In genomic region chr9:22244141-22245011, GRCh38 we compare ENCODE assay signal across 8 cellular contexts.
DNase-seq lines count a peak whose midpoint lies in the region; ATAC-seq and TF ChIP-seq lines count a peak whose summit lies in the region.

No MANE protein-coding gene starts in this region.

- no peaks in the 10 kb centered on the region for H3K4me1 Mint-ChIP-seq in GM23338
- H3K4me1 Mint-ChIP-seq in activated B cell treated with CpG ODN at 0.5 μM for 24 hours, result peaks cover 39% of the 10 kb centered on the region

- no peak overlapping the region for H3K4me3 ChIP-seq in GM23338
- no peak overlapping the region for H3K4me3 ChIP-seq in lower leg skin (ENCODE audit: low read depth, poor library complexity, severe bottlenecking)

- CTCF ChIA-PET in activated B cell treated with CpG ODN at 0.5 μM for 24 hours (lab: Charles Lee), result interaction anchor here (0.6 to 7.6 kb wide), 23 partner anchors 9 to 477 kb away, joined by 3 to 130 read pairs (median 4); partner anchors contain the start of gene CDKN2B

- H3K4me3 Mint-ChIP-seq in GM23338 (no peak overlapping the region), activated B cell treated with CpG ODN at 0.5 μM for 24 hours (no peak overlapping the region)

- no peak overlapping the region for H3K27ac ChIP-seq in GM23338 (ENCODE audit: low read depth)

- H3K27me3 ChIP-seq in GM23338 (ENCODE audit: insufficient read depth), result no peaks in the 10 kb centered on the region

- H3K27me3 Mint-ChIP-seq in GM23338 (ENCODE audit: insufficient read depth, low read depth, poor library complexity), result no peaks in the 10 kb centered on the region
- H3K27me3 Mint-ChIP-seq in activated B cell treated with CpG ODN at 0.5 μM for 24 hours, result peaks cover 15% of the 10 kb centered on the region

- no peak overlapping the region for H2AFZ ChIP-seq in GM23338

- peak; percentile 84 for ATAC-seq in GM23338
- ATAC-seq in activated B cell treated with CpG ODN at 0.5 μM for 24 hours (ENCODE audit: low read depth), result peak; percentile 54

- H3K36me3 Mint-ChIP-seq in GM23338 (ENCODE audit: low read depth) (no peaks in the 10 kb centered on the region), activated B cell treated with CpG ODN at 0.5 μM for 24 hours (ENCODE audit: low read depth) (no peaks in the 10 kb centered on the region)

- no peaks in the 10 kb centered on the region for H3K4me1 ChIP-seq in GM23338 (ENCODE audit: insufficient read depth)

- H3K27ac Mint-ChIP-seq in GM23338 (no peak overlapping the region), activated B cell treated with CpG ODN at 0.5 μM for 24 hours (no peak overlapping the region)

- no peaks in the 10 kb centered on the region for H3K79me2 ChIP-seq in GM23338 (replicated peaks; ENCODE audit: insufficient read depth)

- POLR2A ChIA-PET in activated B cell treated with CpG ODN at 0.5 μM for 24 hours (lab: Charles Lee), result no interaction called here

- no peaks in the 10 kb centered on the region for H3F3A ChIP-seq in GM23338 (replicated peaks; ENCODE audit: low read depth)

- intact Hi-C loops in activated B cell treated with CpG ODN at 0.5 μM for 24 hours (cut with micrococcal nuclease) (loop anchor here (1.0 to 10.0 kb wide), 7 partner anchors 192 to 1620 kb away; partner anchors contain the start of gene MLLT3), lower leg skin (cut with DNase I; ENCODE audit: low total_unique reads) (no loop called here)

- TF ChIP-seq POLR2A in lower leg skin (IDR thresholded peaks at IDR 0.05), result no peak

- H4K20me1 ChIP-seq in GM23338 (replicated peaks; ENCODE audit: insufficient read depth), result no peaks in the 10 kb centered on the region

- no peak overlapping the region for H3K4me2 ChIP-seq in GM23338

- no peaks in the 10 kb centered on the region for H3K9me2 ChIP-seq in GM23338 (ENCODE audit: insufficient read depth)

- DNase-seq in NCI-H510A treated with DMSO at 0.1 percent for 48 hours (lab: John Stamatoyannopoulos, UW), result peak; percentile 6
- DNase-seq in NCI-H510A (lab: John Stamatoyannopoulos, UW), result no peak
- peak; percentile 69 for DNase-seq in GM23338 (ENCODE audit: low spot score)
- DNase-seq in NCI-H2029 (lab: John Stamatoyannopoulos, UW), result peak; percentile 19
- no peak for DNase-seq in activated B cell treated with CpG ODN at 0.5 μM for 24 hours
- DNase-seq in globus pallidus (ENCODE audit: low spot score), result peak; percentile 28
- DNase-seq in stimulated activated CD4-positive, alpha-beta T cell treated with anti-CD3 and anti-CD28 coated beads, Interleukin-1b, Interleukin-23, amount 100 ng/mL, for 48 hours, result peak; percentile 8
- no peak for DNase-seq in lower leg skin (ENCODE audit: low spot score in 2 of 2)

- WGBS in lower leg skin, 2 donors, result 47 to 50% methylated on average over 9 of the region's 9 CpGs

- TF ChIP-seq CTCF in GM23338 (conservative IDR thresholded peaks at IDR 0.05; ENCODE audit: low read depth in 2 of 2), result peak; percentile 56 to 72
- no peak for TF ChIP-seq CTCF in activated B cell treated with CpG ODN at 0.5 μM for 24 hours (IDR thresholded peaks at IDR 0.05)
- TF ChIP-seq CTCF in lower leg skin (IDR thresholded peaks at IDR 0.05), result no peak

- peaks cover under 1% of the 10 kb centered on the region; the same call in 1 of the 3 replicates for H3K9me3 Mint-ChIP-seq in GM23338
- H3K9me3 Mint-ChIP-seq in activated B cell treated with CpG ODN at 0.5 μM for 24 hours, result no peaks in the 10 kb centered on the region

- H3K36me3 ChIP-seq in GM23338 (ENCODE audit: insufficient read depth), result no peaks in the 10 kb centered on the region

TF ChIP-seq in GM23338, 12 proteins besides CTCF, POLR2A, EP300 and RAD21 (continues in another document):
- TF ChIP-seq ZNF114 (CRISPR knock-in tag; IDR thresholded peaks at IDR 0.05), result no peak
- TF ChIP-seq ZNF331 (CRISPR knock-in tag; IDR thresholded peaks at IDR 0.05; ENCODE audit: low read depth), result no peak
- TF ChIP-seq JUNB (IDR thresholded peaks at IDR 0.05; ENCODE audit: unreplicated experiment), result no peak
- TF ChIP-seq, protein P1, sequence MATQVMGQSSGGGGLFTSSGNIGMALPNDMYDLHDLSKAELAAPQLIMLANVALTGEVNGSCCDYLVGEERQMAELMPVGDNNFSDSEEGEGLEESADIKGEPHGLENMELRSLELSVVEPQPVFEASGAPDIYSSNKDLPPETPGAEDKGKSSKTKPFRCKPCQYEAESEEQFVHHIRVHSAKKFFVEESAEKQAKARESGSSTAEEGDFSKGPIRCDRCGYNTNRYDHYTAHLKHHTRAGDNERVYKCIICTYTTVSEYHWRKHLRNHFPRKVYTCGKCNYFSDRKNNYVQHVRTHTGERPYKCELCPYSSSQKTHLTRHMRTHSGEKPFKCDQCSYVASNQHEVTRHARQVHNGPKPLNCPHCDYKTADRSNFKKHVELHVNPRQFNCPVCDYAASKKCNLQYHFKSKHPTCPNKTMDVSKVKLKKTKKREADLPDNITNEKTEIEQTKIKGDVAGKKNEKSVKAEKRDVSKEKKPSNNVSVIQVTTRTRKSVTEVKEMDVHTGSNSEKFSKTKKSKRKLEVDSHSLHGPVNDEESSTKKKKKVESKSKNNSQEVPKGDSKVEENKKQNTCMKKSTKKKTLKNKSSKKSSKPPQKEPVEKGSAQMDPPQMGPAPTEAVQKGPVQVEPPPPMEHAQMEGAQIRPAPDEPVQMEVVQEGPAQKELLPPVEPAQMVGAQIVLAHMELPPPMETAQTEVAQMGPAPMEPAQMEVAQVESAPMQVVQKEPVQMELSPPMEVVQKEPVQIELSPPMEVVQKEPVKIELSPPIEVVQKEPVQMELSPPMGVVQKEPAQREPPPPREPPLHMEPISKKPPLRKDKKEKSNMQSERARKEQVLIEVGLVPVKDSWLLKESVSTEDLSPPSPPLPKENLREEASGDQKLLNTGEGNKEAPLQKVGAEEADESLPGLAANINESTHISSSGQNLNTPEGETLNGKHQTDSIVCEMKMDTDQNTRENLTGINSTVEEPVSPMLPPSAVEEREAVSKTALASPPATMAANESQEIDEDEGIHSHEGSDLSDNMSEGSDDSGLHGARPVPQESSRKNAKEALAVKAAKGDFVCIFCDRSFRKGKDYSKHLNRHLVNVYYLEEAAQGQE (IDR thresholded peaks at IDR 0.05; ENCODE audit: unreplicated experiment), result no peak
- TF ChIP-seq POLR2AphosphoS5 (IDR thresholded peaks at IDR 0.05; ENCODE audit: low read depth), result no peak
- TF ChIP-seq CREB1 (CRISPR knock-in tag; IDR thresholded peaks at IDR 0.05; ENCODE audit: low read depth), result no peak
- TF ChIP-seq ZNF462 (CRISPR knock-in tag; IDR thresholded peaks at IDR 0.05), result no peak
- TF ChIP-seq NANOG (IDR thresholded peaks at IDR 0.05; ENCODE audit: borderline replicate concordance), result no peak
- no peak for TF ChIP-seq STAT1 (IDR thresholded peaks at IDR 0.05; ENCODE audit: unreplicated experiment)

Comparison
In these comparisons a context has a peak if more than half of its experiments do, and no peak if none do; other contexts are left out.
1. DNase-seq: peak in NCI-H510A treated with DMSO at 0.1 percent for 48 hours (single experiment), GM23338 (single experiment), NCI-H2029 (single experiment), globus pallidus (single experiment) and stimulated activated CD4-positive, alpha-beta T cell treated with anti-CD3 and anti-CD28 coated beads, Interleukin-1b, Interleukin-23, amount 100 ng/mL, for 48 hours (single experiment); none in NCI-H510A (single experiment), activated B cell treated with CpG ODN at 0.5 μM for 24 hours (single experiment) and lower leg skin (0 of 2).
2. CTCF ChIP-seq: peak in GM23338 (2 of 2); none in activated B cell treated with CpG ODN at 0.5 μM for 24 hours (single experiment) and lower leg skin (0 of 3).